Comparison of ENCODE assay signal across 15 cellular contexts in the genomic region with DNA sequence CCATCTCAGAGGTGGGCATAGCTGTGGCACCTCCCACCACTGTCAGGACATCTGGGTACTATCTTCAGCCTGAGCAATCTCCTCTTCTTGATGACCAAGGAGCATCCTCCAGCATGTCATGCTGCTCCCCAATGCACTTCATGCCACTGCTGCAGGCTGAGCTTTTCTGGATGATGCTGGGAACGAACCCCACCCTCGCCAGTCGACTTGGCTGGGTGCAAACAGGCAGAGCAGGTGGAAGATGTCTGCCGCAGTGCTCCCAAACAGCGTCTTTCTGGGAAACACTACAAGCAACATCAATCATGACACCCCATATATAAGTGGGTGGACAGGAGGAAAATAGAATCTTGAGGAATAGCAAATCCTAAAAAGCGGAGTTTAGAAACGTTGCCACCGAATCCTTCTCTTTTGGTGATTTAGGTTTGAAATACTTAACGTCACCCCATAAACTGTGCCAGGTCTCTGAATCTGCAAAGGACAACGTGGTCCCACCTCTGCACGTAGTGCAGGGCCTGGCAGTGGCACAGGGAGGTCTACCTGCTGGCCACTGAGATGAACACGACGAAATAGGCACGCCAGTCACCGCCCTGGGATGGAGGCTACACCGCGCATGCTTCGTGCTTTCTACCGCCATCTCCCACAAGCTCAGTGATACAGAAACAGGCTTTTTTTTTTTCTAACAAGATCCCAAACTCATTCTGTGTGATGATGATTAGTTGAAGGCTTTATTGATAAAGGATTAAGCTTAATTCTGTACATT.
DNase-seq lines count a peak whose midpoint lies in the region; ATAC-seq and TF ChIP-seq lines count a peak whose summit lies in the region.
"Had no signal": no experiment of that assay in that cellular context is flagged by ENCODE, and none has a peak within 500 bp of the region (broad histone marks: within the 10 kb centered on the region; RNA-seq: fewer than 3 reads in every experiment).

No MANE protein-coding gene starts in this region.

- peaks cover 40 to 85% (median 77%) of the 10 kb centered on the region in 10 experiments for H3K4me1 ChIP-seq in BLaER1 treated with 17β-estradiol and CSF1 and Interleukin-3, amounts not matched to agents 10 nM and 100 nM
- H3K4me1 ChIP-seq in spleen (peaks cover 0 to 7% (median 0%) of the 10 kb centered on the region in 6 donors), body of pancreas (no peaks in the 10 kb centered on the region)
- H3K4me1 ChIP-seq: A549, BE2C, Caco-2 had no signal

- H3K4me2 ChIP-seq in BLaER1 treated with 17β-estradiol and CSF1 and Interleukin-3, amounts not matched to agents 10 nM and 100 nM: peak overlapping the region; percentile 53 to 90 (median 79)
- H3K4me2 ChIP-seq: A549 had no signal

- no peak overlapping the region for H3K4me3 Mint-ChIP-seq in glutamatergic neuron (ENCODE audit: unreplicated experiment)
- H3K4me3 Mint-ChIP-seq in stimulated activated naive CD8-positive, alpha-beta T cell treated with anti-CD3 and anti-CD28 coated beads, Interleukin-15, amount 100 ng/mL, for 72 hours: no peak overlapping the region
- H3K4me3 Mint-ChIP-seq: CD8-positive, alpha-beta memory T cell; HFFc6 had no signal

- peak overlapping the region in 3 of 11 experiments; percentile 18 to 62 (median 44); a peak in 5 of 22 replicates for H3K9ac ChIP-seq in BLaER1 treated with 17β-estradiol and CSF1 and Interleukin-3, amounts not matched to agents 10 nM and 100 nM

- no peaks in the 10 kb centered on the region for H3K36me3 Mint-ChIP-seq in glutamatergic neuron (ENCODE audit: unreplicated experiment)

- H3K27ac Mint-ChIP-seq in glutamatergic neuron (ENCODE audit: unreplicated experiment): no peak overlapping the region
- H3K27ac Mint-ChIP-seq in stimulated activated naive CD8-positive, alpha-beta T cell treated with anti-CD3 and anti-CD28 coated beads, Interleukin-15, amount 100 ng/mL, for 72 hours: no peak overlapping the region
- H3K27ac Mint-ChIP-seq: HFFc6 had no signal

- H3K9me3 Mint-ChIP-seq in glutamatergic neuron (ENCODE audit: unreplicated experiment): peaks cover 21% of the 10 kb centered on the region
- no peaks in the 10 kb centered on the region for H3K9me3 Mint-ChIP-seq in stimulated activated naive CD8-positive, alpha-beta T cell treated with anti-CD3 and anti-CD28 coated beads, Interleukin-15, amount 100 ng/mL, for 72 hours
- H3K9me3 Mint-ChIP-seq: CD8-positive, alpha-beta memory T cell; HFFc6 had no signal

- H3K36me3 ChIP-seq in BLaER1 treated with 17β-estradiol and CSF1 and Interleukin-3, amounts not matched to agents 10 nM and 100 nM: peaks cover 0 to 12% (median 6%) of the 10 kb centered on the region in 11 experiments; a peak in 3 of 22 replicates
- H3K36me3 ChIP-seq in spleen (peaks cover 0 to 59% (median 0%) of the 10 kb centered on the region in 6 donors), body of pancreas (replicated peaks in 1 of 2; ENCODE audit: insufficient read depth in 1 of 2, low read depth in 2 of 2) (no peaks in the 10 kb centered on the region)
- H3K36me3 ChIP-seq: BE2C had no signal

- peak overlapping the region in 2 of 11 experiments; percentile 8 to 32; a peak in 2 of 22 replicates for H3K27ac ChIP-seq in BLaER1 treated with 17β-estradiol and CSF1 and Interleukin-3, amounts not matched to agents 10 nM and 100 nM
- H3K27ac ChIP-seq in angular gyrus (ENCODE audit: low read depth, low read length) (peak overlapping the region; percentile 32), spleen (no peak overlapping the region), body of pancreas (no peak overlapping the region)
- H3K27ac ChIP-seq: A549, HL-60 had no signal

- no peaks in the 10 kb centered on the region for H3K9me3 ChIP-seq in BLaER1 treated with 17β-estradiol and CSF1 and Interleukin-3, amounts not matched to agents 10 nM and 100 nM (replicated peaks in 1 of 11)
- no peaks in the 10 kb centered on the region for H3K9me3 ChIP-seq in spleen
- no peaks in the 10 kb centered on the region for H3K9me3 ChIP-seq in body of pancreas
- H3K9me3 ChIP-seq: A549, BE2C, Caco-2 had no signal

- H3K4me1 Mint-ChIP-seq in glutamatergic neuron (ENCODE audit: low read depth, unreplicated experiment): peaks cover 62% of the 10 kb centered on the region
- peaks cover 31% of the 10 kb centered on the region for H3K4me1 Mint-ChIP-seq in stimulated activated naive CD8-positive, alpha-beta T cell treated with anti-CD3 and anti-CD28 coated beads, Interleukin-15, amount 100 ng/mL, for 72 hours

- no peak for TF ChIP-seq CTCF in glutamatergic neuron (IDR thresholded peaks at IDR 0.05; ENCODE audit: partially characterized antibody, unreplicated experiment)
- TF ChIP-seq CTCF in spleen (IDR thresholded peaks at IDR 0.05 in 8 of 11, conservative IDR thresholded peaks at IDR 0.05 in 3 of 11): no peak
- TF ChIP-seq CTCF in body of pancreas (IDR thresholded peaks at IDR 0.05): no peak

- 93 to 99% (median 96%) methylated on average over 19 of the region's 19 CpGs for WGBS in spleen, 5 donors
- WGBS in body of pancreas, 2 donors: 88 to 94% methylated on average over 19 of the region's 19 CpGs

- intact Hi-C loops in spleen (cut with DNase I; ENCODE audit: low total_unique reads) (no loop called here), body of pancreas (cut with DNase I) (no loop called here)

- TF ChIP-seq POLR2A in spleen (IDR thresholded peaks at IDR 0.05): no peak
- TF ChIP-seq POLR2A in body of pancreas (IDR thresholded peaks at IDR 0.05): no peak

- no peak overlapping the region for H3K4me3 ChIP-seq in BLaER1 treated with 17β-estradiol and CSF1 and Interleukin-3, amounts not matched to agents 10 nM and 100 nM
- no peak overlapping the region for H3K4me3 ChIP-seq in spleen
- H3K4me3 ChIP-seq in body of pancreas: no peak overlapping the region
- H3K4me3 ChIP-seq: A549 had no signal

- ATAC-seq in body of pancreas: no peak
- ATAC-seq in stimulated activated naive CD8-positive, alpha-beta T cell treated with anti-CD3 and anti-CD28 coated beads, Interleukin-15, amount 100 ng/mL, for 72 hours: no peak
- ATAC-seq: A549 had no signal

- H3K27me3 Mint-ChIP-seq in glutamatergic neuron (ENCODE audit: unreplicated experiment): peaks cover 15% of the 10 kb centered on the region
- no peaks in the 10 kb centered on the region for H3K27me3 Mint-ChIP-seq in stimulated activated naive CD8-positive, alpha-beta T cell treated with anti-CD3 and anti-CD28 coated beads, Interleukin-15, amount 100 ng/mL, for 72 hours
- H3K27me3 Mint-ChIP-seq: CD8-positive, alpha-beta memory T cell had no signal

- peaks cover 0 to 12% (median 0%) of the 10 kb centered on the region in 11 experiments; a peak in 5 of 22 replicates for H4K20me1 ChIP-seq in BLaER1 treated with 17β-estradiol and CSF1 and Interleukin-3, amounts not matched to agents 10 nM and 100 nM

- DNase-seq in glutamatergic neuron (peak; percentile 1), spleen (peak; percentile 32), iPS-NIHi7 (ENCODE audit: extremely low spot score) (no peak), body of pancreas (no peak)
- no peak for DNase-seq in stimulated activated naive CD8-positive, alpha-beta T cell treated with anti-CD3 and anti-CD28 coated beads, Interleukin-15, amount 100 ng/mL, for 72 hours
- DNase-seq: BE2C; Caco-2; CD8-positive, alpha-beta memory T cell; DND-41; HCEC 1CT; HFFc6 had no signal

- no peaks in the 10 kb centered on the region for H3K27me3 ChIP-seq in BLaER1 treated with 17β-estradiol and CSF1 and Interleukin-3, amounts not matched to agents 10 nM and 100 nM
- H3K27me3 ChIP-seq in spleen (replicated peaks in 1 of 7) (no peaks in the 10 kb centered on the region), body of pancreas (no peaks in the 10 kb centered on the region)
- H3K27me3 ChIP-seq: BE2C had no signal

Comparison
In these comparisons a context has a peak if more than half of its experiments do, and no peak if none do; other contexts are left out.
1. DNase-seq: peak in glutamatergic neuron (single experiment) and spleen (single experiment); none in iPS-NIHi7 (single experiment), body of pancreas (0 of 4) and stimulated activated naive CD8-positive, alpha-beta T cell treated with anti-CD3 and anti-CD28 coated beads, Interleukin-15, amount 100 ng/mL, for 72 hours (0 of 2).